8 cellular contexts compared by ENCODE assay signal in genomic region chr14:99270491-99271287, GRCh38. TPM values are rescaled to one million over a fixed set of nuclear protein-coding genes. Genes with fewer than 3 reads are reported as not detected.
DNase-seq lines count a peak whose midpoint lies in the region; ATAC-seq and TF ChIP-seq lines count a peak whose summit lies in the region.

No MANE protein-coding gene starts in this region.

- no peak overlapping the region; the same call in 1 of the 2 replicates for H3K4me2 ChIP-seq in DND-41 (ENCODE audit: insufficient read depth, low read length)
- H3K4me2 ChIP-seq in OCI-LY7 (ENCODE audit: low read length), result no peak overlapping the region

- H3K27ac Mint-ChIP-seq in MCF 10A (ENCODE audit: low read depth, unreplicated experiment), result no peak overlapping the region
- peak overlapping the region in 8 of 9 donors; percentile 98 to 100 (median 99) for H3K27ac Mint-ChIP-seq in naive thymus-derived CD4-positive, alpha-beta T cell

- TF ChIP-seq CTCF in DND-41 (IDR thresholded peaks at IDR 0.05; ENCODE audit: borderline replicate concordance, extremely low read depth, low read length, poor library complexity, severe bottlenecking) (no peak), MCF 10A (IDR thresholded peaks at IDR 0.05; ENCODE audit: unreplicated experiment) (no peak), OCI-LY7 (conservative IDR thresholded peaks at IDR 0.05; ENCODE audit: low read length) (no peak)

- CTCF ChIA-PET in MCF 10A (lab: Yijun Ruan, JAX) (interaction anchor here (0.6 to 0.7 kb wide), 2 partner anchors 82 to 1338 kb away, joined by 3 read pairs; no protein-coding TSS in a partner anchor), OCI-LY7 (lab: Charles Lee; ENCODE audit: unreplicated experiment) (no interaction called here)
- CTCF ChIA-PET in naive thymus-derived CD4-positive, alpha-beta T cell (lab: Charles Lee), result interaction anchor here (1.4 to 2.0 kb wide), 5 partner anchors 9 to 1277 kb away, joined by 3 to 8 read pairs (median 5); no protein-coding TSS in a partner anchor

- BruUV-seq in MCF 10A (replicated peaks; lab: Mats Ljungman, UMichigan) (no TSS peak), OCI-LY7 (replicated peaks; lab: Mats Ljungman, UMichigan) (no TSS peak)

- peaks cover 5% of the 10 kb centered on the region for H3K27me3 Mint-ChIP-seq in MCF 10A (ENCODE audit: insufficient read depth, unreplicated experiment)
- peaks cover 0 to 16% (median 0%) of the 10 kb centered on the region in 5 donors for H3K27me3 Mint-ChIP-seq in naive thymus-derived CD4-positive, alpha-beta T cell

- POLR2A ChIA-PET in MCF 10A (lab: Yijun Ruan, JAX) (interaction anchor here (1.6 kb wide), 1 partner anchor 1293 kb away, joined by 6 read pairs; no protein-coding TSS in a partner anchor), OCI-LY7 (lab: Charles Lee) (no interaction called here)
- POLR2A ChIA-PET in naive thymus-derived CD4-positive, alpha-beta T cell (lab: Charles Lee), result interaction anchor here (0.7 to 19.1 kb wide), 18 partner anchors 9 to 1668 kb away, joined by 3 to 1374 read pairs (median 6); no protein-coding TSS in a partner anchor

- H3K4me1 ChIP-seq in DND-41 (ENCODE audit: insufficient read depth, low read length) (peaks cover 39% of the 10 kb centered on the region), OCI-LY7 (ENCODE audit: insufficient read depth, low read length, poor library complexity, severe bottlenecking) (no peaks in the 10 kb centered on the region)
- peaks cover 12% of the 10 kb centered on the region in 2 donors for H3K4me1 ChIP-seq in naive thymus-derived CD4-positive, alpha-beta T cell (ENCODE audit: control insufficient read depth in 2 of 2, insufficient read depth in 2 of 2, low read length in 2 of 2)

- no peaks in the 10 kb centered on the region for H3K36me3 Mint-ChIP-seq in MCF 10A (ENCODE audit: insufficient read depth, unreplicated experiment)
- H3K36me3 Mint-ChIP-seq in naive thymus-derived CD4-positive, alpha-beta T cell, result peaks cover 10 to 47% (median 39%) of the 10 kb centered on the region in 5 donors

- H3K4me3 Mint-ChIP-seq in MCF 10A (ENCODE audit: unreplicated experiment), result peak overlapping the region; percentile 72
- peak overlapping the region; percentile 92 to 100 (median 98) for H3K4me3 Mint-ChIP-seq in naive thymus-derived CD4-positive, alpha-beta T cell

- H3K36me3 ChIP-seq in DND-41 (ENCODE audit: insufficient read depth, low read length), result peaks cover 27% of the 10 kb centered on the region
- peaks cover 0 to 34% (median 9%) of the 10 kb centered on the region in 3 experiments for H3K36me3 ChIP-seq in naive thymus-derived CD4-positive, alpha-beta T cell (ENCODE audit: control insufficient read depth in 2 of 3, insufficient read depth in 3 of 3, low read length in 3 of 3)
- no peaks in the 10 kb centered on the region for H3K36me3 ChIP-seq in OCI-LY7 (ENCODE audit: insufficient read depth, low read length)

- H3K9me2 ChIP-seq in OCI-LY7 (ENCODE audit: insufficient read depth, low read length), result no peaks in the 10 kb centered on the region

- H2AFZ ChIP-seq in DND-41 (ENCODE audit: low read depth, low read length) (no peak overlapping the region), OCI-LY7 (ENCODE audit: low read length) (no peak overlapping the region)

- H3K9me3 ChIP-seq in DND-41 (ENCODE audit: insufficient read depth, low read length, severe bottlenecking), result no peaks in the 10 kb centered on the region
- H3K9me3 ChIP-seq in naive thymus-derived CD4-positive, alpha-beta T cell (ENCODE audit: control insufficient read depth in 2 of 3, low read length in 3 of 3), result no peaks in the 10 kb centered on the region
- H3K9me3 ChIP-seq in OCI-LY7 (ENCODE audit: low read length), result no peaks in the 10 kb centered on the region

- peak overlapping the region; percentile 85 for H3K9ac ChIP-seq in DND-41 (ENCODE audit: low read depth, low read length)

- intact Hi-C loops in MCF 10A (cut with micrococcal nuclease) (loop anchor here (1.0 to 5.0 kb wide), 2 partner anchors 145 to 518 kb away; no protein-coding TSS in a partner anchor), OCI-LY7 (cut with micrococcal nuclease; ENCODE audit: unreplicated experiment) (no loop called here)
- intact Hi-C loops in naive thymus-derived CD4-positive, alpha-beta T cell (cut with micrococcal nuclease), result loop anchor here (2.0 to 10.0 kb wide), 7 partner anchors 288 to 1812 kb away; no protein-coding TSS in a partner anchor

- H3K4me1 Mint-ChIP-seq in MCF 10A (ENCODE audit: insufficient read depth, unreplicated experiment), result peaks cover 26% of the 10 kb centered on the region
- peaks cover 29 to 48% (median 39%) of the 10 kb centered on the region in 7 donors for H3K4me1 Mint-ChIP-seq in naive thymus-derived CD4-positive, alpha-beta T cell

- H3K27me3 ChIP-seq in DND-41 (ENCODE audit: insufficient read depth, low read length, poor library complexity), result peaks cover 4% of the 10 kb centered on the region
- H3K27me3 ChIP-seq in naive thymus-derived CD4-positive, alpha-beta T cell (ENCODE audit: control insufficient read depth in 2 of 2, insufficient read depth in 2 of 2, low read length in 2 of 2), result no peaks in the 10 kb centered on the region

- H3K79me2 ChIP-seq in DND-41 (ENCODE audit: insufficient read depth, low read length) (peaks cover 78% of the 10 kb centered on the region), OCI-LY7 (ENCODE audit: insufficient read depth, low read depth, low read length) (no peaks in the 10 kb centered on the region)

- H3K27ac ChIP-seq in DND-41 (ENCODE audit: low read length) (peak overlapping the region; percentile 86), OCI-LY7 (ENCODE audit: low read depth, low read length, poor library complexity, severe bottlenecking) (no peak overlapping the region)
- H3K27ac ChIP-seq in naive thymus-derived CD4-positive, alpha-beta T cell (ENCODE audit: low read depth, low read length), result peak overlapping the region; percentile 98

- H3K4me3 ChIP-seq in DND-41 (ENCODE audit: low read depth in 1 of 2, low read length in 2 of 2) (peak overlapping the region; percentile 63 to 69; a peak in 3 of 4 replicates), OCI-LY7 (ENCODE audit: low read depth, low read length, poor library complexity, severe bottlenecking) (no peak overlapping the region)
- peak overlapping the region; percentile 90 for H3K4me3 ChIP-seq in naive thymus-derived CD4-positive, alpha-beta T cell (ENCODE audit: low read length)

- H3K9me3 Mint-ChIP-seq in MCF 10A (ENCODE audit: unreplicated experiment), result no peaks in the 10 kb centered on the region
- peaks cover 0 to 19% (median 0%) of the 10 kb centered on the region in 11 donors for H3K9me3 Mint-ChIP-seq in naive thymus-derived CD4-positive, alpha-beta T cell

- H4K20me1 ChIP-seq in DND-41 (ENCODE audit: insufficient read depth, low read length) (peaks cover 27% of the 10 kb centered on the region), OCI-LY7 (ENCODE audit: insufficient read depth, low read length) (no peaks in the 10 kb centered on the region)

- ATAC-seq in DND-41 (ENCODE audit: insufficient read depth, low read depth), result peak; percentile 4; the same call in 1 of the 3 replicates
- ATAC-seq in naive thymus-derived CD4-positive, alpha-beta T cell, result no peak
- no peak for ATAC-seq in HG02588 (IDR thresholded peaks at IDR 0.05; ENCODE audit: unreplicated experiment)
- no peak for ATAC-seq in HG03432 (IDR thresholded peaks at IDR 0.05; ENCODE audit: unreplicated experiment)
- no peak for ATAC-seq in HG03196 (IDR thresholded peaks at IDR 0.05; ENCODE audit: unreplicated experiment)

- peak; percentile 52 for DNase-seq in DND-41
- peak; percentile 37 for DNase-seq in NCI-H1105 treated with DMSO at 0.1 percent for 48 hours (lab: John Stamatoyannopoulos, UW)
- no peak for DNase-seq in MCF 10A (ENCODE audit: unreplicated experiment)
- peak in 7 of 9 donors; percentile 38 to 65 (median 42) for DNase-seq in naive thymus-derived CD4-positive, alpha-beta T cell
- no peak for DNase-seq in OCI-LY7 (ENCODE audit: low spot score)

RNA-seq across cellular contexts. Expression of gene BCL11B, which starts 1.3 kb away (rescaled TPM):
- total RNA-seq in MCF 10A (2022) (0.84 and 1.4 TPM in 2 replicates), OCI-LY7 (2022) (not detected in 2 replicates)
- total RNA-seq in naive thymus-derived CD4-positive, alpha-beta T cell, result 100 to 1,000 TPM in 4 of 5 experiments, 10 to 100 TPM in 1; 96.3 to 269 (median 223) TPM
- polyA plus RNA-seq in naive thymus-derived CD4-positive, alpha-beta T cell, result 10 to 100 TPM; 10.9 to 11.6 TPM
- not detected in 2 replicates for total RNA-seq in OCI-LY7 (2014; rRNA removed; shearing (Covaris generic))

Comparison
In these comparisons a context has a peak if more than half of its experiments do, and no peak if none do; other contexts are left out.
1. DNase-seq: peak in DND-41 (single experiment), NCI-H1105 treated with DMSO at 0.1 percent for 48 hours (single experiment) and naive thymus-derived CD4-positive, alpha-beta T cell (7 of 9); none in MCF 10A (single experiment) and OCI-LY7 (single experiment).
2. RNA of gene BCL11B, which starts 1.3 kb away (total RNA-seq): 96.3 to 269 TPM in naive thymus-derived CD4-positive, alpha-beta T cell; 0.84 to 1.4 TPM in MCF 10A and not detected in OCI-LY7; every median in the first group is over 10 times any median in the second.